In genomic region chr2:201773990-201774389, GRCh38 we compare ENCODE assay signal across 31 cellular contexts. TPM values are rescaled to one million over a fixed set of nuclear protein-coding genes. Genes with fewer than 3 reads are reported as not detected.
"Had no signal": no experiment of that assay in that cellular context is flagged by ENCODE, and none has a peak within 500 bp of the region (broad histone marks: within the 10 kb centered on the region; RNA-seq: fewer than 3 reads in every experiment).

No MANE protein-coding gene starts in this region.

- H3K9me3 ChIP-seq: body of pancreas, esophagus muscularis mucosa, gastrocnemius medialis, heart left ventricle had no signal

- H3K27me3 Mint-ChIP-seq: activated CD4-positive, alpha-beta memory T cell treated with anti-CD3 and anti-CD28 coated beads, Interleukin-2, amount 10 ng/mL, durations not matched to agents 7 days and 5 days; activated CD4-positive, alpha-beta T cell treated with anti-CD3 and anti-CD28 coated beads for 36 hours; activated CD4-positive, alpha-beta T cell treated with anti-CD3 and anti-CD28 coated beads, Interleukin-2, amount 10 ng/mL, durations not matched to agents 24 days and 14 days; activated naive CD8-positive, alpha-beta T cell; activated T-cell treated with anti-CD3 and anti-CD28 coated beads, Interleukin-2, amount 50 U/mL, for 24 hours; effector memory CD8-positive, alpha-beta T cell had no signal

- H3K9me3 Mint-ChIP-seq: activated CD4-positive, alpha-beta memory T cell treated with anti-CD3 and anti-CD28 coated beads, Interleukin-2, amount 10 ng/mL, durations not matched to agents 7 days and 5 days; activated CD4-positive, alpha-beta T cell treated with anti-CD3 and anti-CD28 coated beads, Interleukin-2, amount 10 ng/mL, durations not matched to agents 24 days and 14 days; activated T-cell treated with anti-CD3 and anti-CD28 coated beads, Interleukin-2, amount 50 U/mL, for 24 hours; activated T-cell treated with anti-CD3 and anti-CD28 coated beads, Interleukin-2, amount 50 U/mL, for 72 hours; effector memory CD8-positive, alpha-beta T cell; T-helper 2 cell treated with Interferon-gamma antibody and Interleukin-4, amounts not matched to agents 5 μg/mL and 100 μg/mL, for 36 hours had no signal

- H3K27ac ChIP-seq: body of pancreas, esophagus muscularis mucosa, foreskin keratinocyte, gastrocnemius medialis, heart left ventricle, WERI-Rb-1 had no signal

- H3K27ac Mint-ChIP-seq: activated CD4-positive, alpha-beta memory T cell treated with anti-CD3 and anti-CD28 coated beads, Interleukin-2, amount 10 ng/mL, durations not matched to agents 7 days and 5 days; activated CD4-positive, alpha-beta T cell treated with anti-CD3 and anti-CD28 coated beads for 36 hours; activated CD4-positive, alpha-beta T cell treated with anti-CD3 and anti-CD28 coated beads, Interleukin-2, amount 10 ng/mL, durations not matched to agents 24 days and 14 days; activated naive CD8-positive, alpha-beta T cell; activated T-cell treated with anti-CD3 and anti-CD28 coated beads, Interleukin-2, amount 50 U/mL, for 24 hours; activated T-cell treated with anti-CD3 and anti-CD28 coated beads, Interleukin-2, amount 50 U/mL, for 72 hours; T-helper 2 cell treated with Interferon-gamma antibody and Interleukin-4, amounts not matched to agents 5 μg/mL and 100 μg/mL, for 36 hours had no signal

- H3K36me3 Mint-ChIP-seq: activated naive CD8-positive, alpha-beta T cell had no signal

- H3K4me3 ChIP-seq: body of pancreas, esophagus muscularis mucosa, gastrocnemius medialis, heart left ventricle had no signal

- H3K36me3 ChIP-seq: esophagus muscularis mucosa, gastrocnemius medialis, WERI-Rb-1 had no signal

- DNase-seq: activated CD4-positive, alpha-beta memory T cell treated with anti-CD3 and anti-CD28 coated beads, Interleukin-2, amount 10 ng/mL, durations not matched to agents 7 days and 5 days; activated CD4-positive, alpha-beta T cell treated with anti-CD3 and anti-CD28 coated beads for 36 hours; activated CD4-positive, alpha-beta T cell treated with anti-CD3 and anti-CD28 coated beads, Interleukin-2, amount 10 ng/mL, durations not matched to agents 24 days and 14 days; activated CD4-positive, CD25-positive, alpha-beta regulatory T cell; activated CD4-positive, CD25-positive, alpha-beta regulatory T cell treated with anti-CD3 and anti-CD28 coated beads, Interleukin-2, amount 50 U/mL, for 72 hours; activated CD8-positive, alpha-beta memory T cell treated with anti-CD3 and anti-CD28 coated beads, Interleukin-2, amount 50 U/mL, for 48 hours; activated gamma-delta T cell; activated naive CD4-positive, alpha-beta T cell; activated naive CD4-positive, alpha-beta T cell treated with anti-CD3 and anti-CD28 coated beads, Interleukin-2, amount 50 U/mL, for 16 hours; activated T-cell treated with anti-CD3 and anti-CD28 coated beads for 4 hours; activated T-cell treated with anti-CD3 and anti-CD28 coated beads, Interleukin-2, amount 50 U/mL, for 24 hours; activated T-cell treated with anti-CD3 and anti-CD28 coated beads, Interleukin-2, amount 50 U/mL, for 72 hours; amniotic stem cell; anterior cingulate cortex; body of pancreas; caudate nucleus; cortex of kidney; dermis blood vessel endothelial cell; effector CD4-positive, alpha-beta T cell; effector memory CD8-positive, alpha-beta T cell; erythroblast; foreskin keratinocyte; gastrocnemius medialis; glutamatergic neuron; heart left ventricle; T1000; WERI-Rb-1 had no signal

- ATAC-seq: activated CD4-positive, alpha-beta T cell treated with anti-CD3 and anti-CD28 coated beads for 36 hours; activated T-cell treated with anti-CD3 and anti-CD28 coated beads, Interleukin-2, amount 50 U/mL, for 72 hours; body of pancreas; effector memory CD8-positive, alpha-beta T cell; foreskin keratinocyte; gastrocnemius medialis; heart left ventricle had no signal

- H3K27me3 ChIP-seq: body of pancreas, esophagus muscularis mucosa, foreskin keratinocyte, gastrocnemius medialis, heart left ventricle had no signal

- H3K4me3 Mint-ChIP-seq: activated CD4-positive, alpha-beta memory T cell treated with anti-CD3 and anti-CD28 coated beads, Interleukin-2, amount 10 ng/mL, durations not matched to agents 7 days and 5 days; activated CD4-positive, alpha-beta T cell treated with anti-CD3 and anti-CD28 coated beads for 36 hours; activated CD4-positive, alpha-beta T cell treated with anti-CD3 and anti-CD28 coated beads, Interleukin-2, amount 10 ng/mL, durations not matched to agents 24 days and 14 days; activated naive CD8-positive, alpha-beta T cell; activated T-cell treated with anti-CD3 and anti-CD28 coated beads, Interleukin-2, amount 50 U/mL, for 24 hours; activated T-cell treated with anti-CD3 and anti-CD28 coated beads, Interleukin-2, amount 50 U/mL, for 72 hours; effector memory CD8-positive, alpha-beta T cell; T-helper 2 cell treated with Interferon-gamma antibody and Interleukin-4, amounts not matched to agents 5 μg/mL and 100 μg/mL, for 36 hours had no signal

RNA-seq across cellular contexts. Expression of gene CDK15, which starts 32.3 kb away (rescaled TPM):
- total RNA-seq: activated CD4-positive, alpha-beta memory T cell treated with anti-CD3 and anti-CD28 coated beads, Interleukin-2, amount 10 ng/mL, durations not matched to agents 7 days and 5 days; activated CD4-positive, alpha-beta T cell treated with anti-CD3 and anti-CD28 coated beads for 36 hours; activated CD4-positive, alpha-beta T cell treated with anti-CD3 and anti-CD28 coated beads, Interleukin-2, amount 10 ng/mL, durations not matched to agents 24 days and 14 days; activated T-cell treated with anti-CD3 and anti-CD28 coated beads, Interleukin-2, amount 50 U/mL, for 72 hours; dermis blood vessel endothelial cell; T-helper 1 cell treated with Interleukin-12 subunit alpha and Interleukin-12 subunit beta and Interleukin-4 antibody, amounts not matched to agents 30 ng/mL and 1 ng/mL, for 36 hours had no signal
